1 cellular context compared by ENCODE assay signal in genomic region chr9:104950838-104951237, GRCh38.
TF ChIP-seq lines count a peak whose summit lies in the region.

No MANE protein-coding gene starts in this region.

TF ChIP-seq in H1, 55 proteins besides CTCF, POLR2A, EP300 and RAD21:
- TF ChIP-seq SP2 (IDR thresholded peaks at IDR 0.05; ENCODE audit: low read length): no peak
- TF ChIP-seq POLR2AphosphoS5 (IDR thresholded peaks at IDR 0.05; ENCODE audit: low read depth, low read length): no peak
- TF ChIP-seq BACH1 (IDR thresholded peaks at IDR 0.05; ENCODE audit: low read length): no peak
- TF ChIP-seq NRF1 (IDR thresholded peaks at IDR 0.05; ENCODE audit: low read depth, low read length): no peak
- TF ChIP-seq BRCA1 (IDR thresholded peaks at IDR 0.05; ENCODE audit: low read depth, low read length): no peak
- TF ChIP-seq KDM1A (IDR thresholded peaks at IDR 0.05; ENCODE audit: borderline replicate concordance, low read length): no peak
- no peak for TF ChIP-seq CREB1 (IDR thresholded peaks at IDR 0.05)
- no peak for TF ChIP-seq MAX (IDR thresholded peaks at IDR 0.05)
- TF ChIP-seq SP1 (IDR thresholded peaks at IDR 0.05; ENCODE audit: low read depth, low read length): no peak
- no peak for TF ChIP-seq RFX5 (IDR thresholded peaks at IDR 0.05; ENCODE audit: borderline replicate concordance, low read depth, low read length)
- TF ChIP-seq EZH2 (IDR thresholded peaks at IDR 0.05; ENCODE audit: low read depth, low read length, severe bottlenecking): no peak
- no peak for TF ChIP-seq RNF2 (IDR thresholded peaks at IDR 0.05; ENCODE audit: borderline replicate concordance, low read depth, low read length, missing control alignments, poor library complexity, severe bottlenecking)
- TF ChIP-seq SRF (IDR thresholded peaks at IDR 0.05; ENCODE audit: low read depth, low read length): no peak
- TF ChIP-seq MAFK (IDR thresholded peaks at IDR 0.05; ENCODE audit: low read depth, low read length): no peak
- no peak for TF ChIP-seq NANOG (IDR thresholded peaks at IDR 0.05; ENCODE audit: insufficient read depth, low read depth, low read length, poor library complexity, severe bottlenecking)
- TF ChIP-seq TCF12 (IDR thresholded peaks at IDR 0.05; ENCODE audit: low read depth, low read length): no peak
TF ChIP-seq in H1: peak in this region for 0.
